In genomic region chr17:30693772-30694171, GRCh38 we compare ENCODE assay signal across 8 cellular contexts.
A peak's percentile ranks its signal among the peaks of the same experiment; 100 is the strongest.
DNase-seq lines count a peak whose midpoint lies in the region; ATAC-seq and TF ChIP-seq lines count a peak whose summit lies in the region.
"Not testable (repeated sequence)": the region's sequence is repeated elsewhere in the genome, so short reads cannot be mapped to it uniquely, and the experiment has no call there.

No MANE protein-coding gene starts in this region.

- peak; percentile 83 for ATAC-seq in activated CD4-positive, alpha-beta T cell treated with anti-CD3 and anti-CD28 coated beads for 36 hours

- not testable (repeated sequence) for TF ChIP-seq CTCF in A673 (conservative IDR thresholded peaks at IDR 0.05; ENCODE audit: low read depth, low read length)
- TF ChIP-seq CTCF in GM12874 (IDR thresholded peaks at IDR 0.05; ENCODE audit: insufficient read depth, low read depth, low read length): peak; percentile 54
- TF ChIP-seq CTCF in epithelial cell of esophagus (IDR thresholded peaks at IDR 0.05; ENCODE audit: insufficient read depth, low read depth, low read length, missing control alignments): peak; percentile 37
- TF ChIP-seq CTCF in spleen (IDR thresholded peaks at IDR 0.05 in 8 of 11, conservative IDR thresholded peaks at IDR 0.05 in 3 of 11): peak in 7 of 11 experiments; percentile 22 to 59 (median 42)

- not testable (repeated sequence) for TF ChIP-seq POLR2A in spleen (IDR thresholded peaks at IDR 0.05)

- H3K27ac ChIP-seq in A673 (ENCODE audit: low read depth, low read length, poor library complexity, severe bottlenecking); spleen: not testable (repeated sequence)

- DNase-seq in A673 (ENCODE audit: low spot score): peak; percentile 20
- peak; percentile 16 for DNase-seq in NCI-H460 (ENCODE audit: extremely low read depth, low read depth)
- DNase-seq in activated CD4-positive, alpha-beta T cell treated with anti-CD3 and anti-CD28 coated beads for 36 hours: peak; percentile 76
- peak; percentile 61 for DNase-seq in activated naive CD4-positive, alpha-beta T cell treated with anti-CD3 and anti-CD28 coated beads, Interleukin-2, amount 50 U/mL, for 16 hours
- not testable (repeated sequence) for DNase-seq in epithelial cell of esophagus (ENCODE audit: low read depth)
- peak; percentile 83 for DNase-seq in left kidney (ENCODE audit: low read depth, low spot score)
- peak; percentile 77 for DNase-seq in spleen

- not testable (repeated sequence) for BruUV-seq in A673 (replicated peaks; lab: Mats Ljungman, UMichigan)

- CTCF ChIA-PET in A673 (lab: Charles Lee): not testable (repeated sequence)
- CTCF ChIA-PET in activated CD4-positive, alpha-beta T cell treated with anti-CD3 and anti-CD28 coated beads for 36 hours (lab: Charles Lee): interaction anchor here (1.1 kb wide), 1 partner anchor 299 kb away, joined by 4 read pairs; no protein-coding TSS in a partner anchor

- H3K4me3 Mint-ChIP-seq in activated CD4-positive, alpha-beta T cell treated with anti-CD3 and anti-CD28 coated beads for 36 hours: peak overlapping the region; percentile 34

- not testable (repeated sequence) for H3K4me3 ChIP-seq in A673 (ENCODE audit: low read depth, low read length, poor library complexity, severe bottlenecking); epithelial cell of esophagus (ENCODE audit: low read length)
- H3K4me3 ChIP-seq in spleen: peak overlapping the region in 1 of 8 donors; percentile 21

- not testable (repeated sequence) for H3K27ac Mint-ChIP-seq in activated CD4-positive, alpha-beta T cell treated with anti-CD3 and anti-CD28 coated beads for 36 hours

- WGBS in spleen, 5 donors: 1 to 4% (median 1%) methylated on average over 13 to 19 of the region's 20 CpGs

- not testable (repeated sequence) for H3K9me3 ChIP-seq in A673 (ENCODE audit: low read depth, low read length, poor library complexity, severe bottlenecking); spleen

- H3K36me3 ChIP-seq in A673 (ENCODE audit: insufficient read depth, low read length, poor library complexity, severe bottlenecking); spleen: not testable (repeated sequence)

- intact Hi-C loops in A673 (cut with micrococcal nuclease; ENCODE audit: unreplicated experiment); activated CD4-positive, alpha-beta T cell treated with anti-CD3 and anti-CD28 coated beads for 36 hours (cut with DNase I, micrococcal nuclease); spleen (cut with DNase I; ENCODE audit: low total_unique reads): not testable (repeated sequence)

- not testable (repeated sequence) for H3K27me3 ChIP-seq in A673 (replicated peaks; ENCODE audit: insufficient read depth, low read depth, low read length, poor library complexity)
- peaks cover 0 to 26% (median under 1%) of the 10 kb centered on the region in 7 donors for H3K27me3 ChIP-seq in spleen (replicated peaks in 1 of 7)

- POLR2A ChIA-PET in A673 (lab: Charles Lee; ENCODE audit: low non-redundant PET): not testable (repeated sequence)
- POLR2A ChIA-PET in activated CD4-positive, alpha-beta T cell treated with anti-CD3 and anti-CD28 coated beads for 36 hours (lab: Charles Lee): interaction anchor here (0.6 kb wide), 1 partner anchor 27 kb away, joined by 4 read pairs; no protein-coding TSS in a partner anchor

- H3K4me1 ChIP-seq in A673 (ENCODE audit: insufficient read depth, low read length, poor library complexity, severe bottlenecking): not testable (repeated sequence)
- peaks cover 0 to 20% (median 15%) of the 10 kb centered on the region in 6 donors for H3K4me1 ChIP-seq in spleen

- H3K9me3 Mint-ChIP-seq in activated CD4-positive, alpha-beta T cell treated with anti-CD3 and anti-CD28 coated beads for 36 hours (ENCODE audit: low read depth): not testable (repeated sequence)

- not testable (repeated sequence) for H3K27me3 Mint-ChIP-seq in activated CD4-positive, alpha-beta T cell treated with anti-CD3 and anti-CD28 coated beads for 36 hours

- H3K36me3 Mint-ChIP-seq in activated CD4-positive, alpha-beta T cell treated with anti-CD3 and anti-CD28 coated beads for 36 hours (ENCODE audit: low read depth): not testable (repeated sequence)

- H3K4me1 Mint-ChIP-seq in activated CD4-positive, alpha-beta T cell treated with anti-CD3 and anti-CD28 coated beads for 36 hours: peaks cover 10% of the 10 kb centered on the region
